ENCODE assay signal across 17 cellular contexts in the genomic region with DNA sequence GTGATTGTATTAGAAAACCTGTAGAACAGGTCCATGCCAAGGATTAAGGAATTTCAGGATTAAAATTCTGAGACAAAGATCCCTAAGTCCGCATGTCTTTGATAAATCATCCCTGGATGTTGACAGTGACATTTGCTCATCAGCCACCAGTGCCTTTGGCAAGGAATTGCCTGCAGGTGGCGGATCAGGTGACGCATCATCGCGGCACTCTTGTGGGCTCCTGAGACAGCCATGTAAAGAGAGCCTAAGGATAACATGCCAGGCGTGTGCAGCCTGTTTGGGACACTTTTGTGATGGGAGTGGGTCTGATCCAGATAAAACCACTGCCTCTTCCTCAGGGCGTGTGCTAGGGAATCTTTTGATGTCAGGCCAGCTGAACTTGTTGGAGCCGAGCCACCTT. TPM values are rescaled to one million over a fixed set of nuclear protein-coding genes. Genes with fewer than 3 reads are reported as not detected.
"Had no signal": no experiment of that assay in that cellular context is flagged by ENCODE, and none has a peak within 500 bp of the region (broad histone marks: within the 10 kb centered on the region; RNA-seq: fewer than 3 reads in every experiment).

No MANE protein-coding gene starts in this region.

- DNase-seq: activated CD4-positive, alpha-beta memory T cell treated with anti-CD3 and anti-CD28 coated beads for 36 hours; activated gamma-delta T cell; activated naive CD8-positive, alpha-beta T cell treated with anti-CD3 and anti-CD28 coated beads, Interleukin-2, amount 10 ng/mL, durations not matched to agents 7 days and 5 days; activated T-cell treated with anti-CD3 and anti-CD28 coated beads, Interleukin-2, amount 50 U/mL, for 4 hours; anterior cingulate cortex; cerebellar nuclear complex; erythroblast; hypothalamus; nephron progenitor cell; sigmoid colon; stimulated activated CD4-positive, alpha-beta T cell treated with anti-CD3 and anti-CD28 coated beads, Interleukin-2, amount 100 ng/mL, for 48 hours; stimulated activated CD8-positive, alpha-beta memory T cell treated with anti-CD3 and anti-CD28 coated beads, Interleukin-4, amount 100 ng/mL, for 48 hours; stimulated activated naive CD8-positive, alpha-beta T cell treated with anti-CD3 and anti-CD28 coated beads, Interleukin-15, Interleukin-2, amounts not matched to agents 100 U/mL and 50 U/mL, for 24 hours; upper lobe of right lung had no signal

- H3K27ac ChIP-seq: sigmoid colon, suprapubic skin, upper lobe of right lung had no signal

- H3K36me3 Mint-ChIP-seq: activated CD4-positive, alpha-beta memory T cell treated with anti-CD3 and anti-CD28 coated beads for 36 hours; activated naive CD8-positive, alpha-beta T cell treated with anti-CD3 and anti-CD28 coated beads, Interleukin-2, amount 10 ng/mL, durations not matched to agents 7 days and 5 days had no signal

- H3K4me1 Mint-ChIP-seq: activated naive CD8-positive, alpha-beta T cell treated with anti-CD3 and anti-CD28 coated beads, Interleukin-2, amount 10 ng/mL, durations not matched to agents 7 days and 5 days; nephron progenitor cell had no signal

- ATAC-seq: activated T-cell treated with anti-CD3 and anti-CD28 coated beads, Interleukin-2, amount 50 U/mL, for 4 hours; stimulated activated naive CD8-positive, alpha-beta T cell treated with anti-CD3 and anti-CD28 coated beads, Interleukin-15, Interleukin-2, amounts not matched to agents 100 U/mL and 50 U/mL, for 24 hours; upper lobe of right lung had no signal

- H3K4me3 Mint-ChIP-seq: activated CD4-positive, alpha-beta memory T cell treated with anti-CD3 and anti-CD28 coated beads for 36 hours; activated naive CD8-positive, alpha-beta T cell treated with anti-CD3 and anti-CD28 coated beads, Interleukin-2, amount 10 ng/mL, durations not matched to agents 7 days and 5 days; activated T-cell treated with anti-CD3 and anti-CD28 coated beads, Interleukin-2, amount 50 U/mL, for 4 hours; dendritic cell treated with granulocyte-macrophage colony-stimulating factor and Interleukin-4, amounts not matched to agents 40 ng/mL and 50 ng/mL, for 4 days; nephron progenitor cell had no signal

- H3K27ac Mint-ChIP-seq: activated CD4-positive, alpha-beta memory T cell treated with anti-CD3 and anti-CD28 coated beads for 36 hours; activated naive CD8-positive, alpha-beta T cell treated with anti-CD3 and anti-CD28 coated beads, Interleukin-2, amount 10 ng/mL, durations not matched to agents 7 days and 5 days; dendritic cell treated with granulocyte-macrophage colony-stimulating factor and Interleukin-4, amounts not matched to agents 40 ng/mL and 50 ng/mL, for 4 days; nephron progenitor cell had no signal

- H3K27me3 Mint-ChIP-seq: activated CD4-positive, alpha-beta memory T cell treated with anti-CD3 and anti-CD28 coated beads for 36 hours; activated naive CD8-positive, alpha-beta T cell treated with anti-CD3 and anti-CD28 coated beads, Interleukin-2, amount 10 ng/mL, durations not matched to agents 7 days and 5 days; dendritic cell treated with granulocyte-macrophage colony-stimulating factor and Interleukin-4, amounts not matched to agents 40 ng/mL and 50 ng/mL, for 4 days had no signal

RNA-seq across cellular contexts. Expression of a gene that starts 40.6 kb away (rescaled TPM):
- total RNA-seq: activated CD4-positive, alpha-beta memory T cell treated with anti-CD3 and anti-CD28 coated beads for 36 hours; activated naive CD8-positive, alpha-beta T cell treated with anti-CD3 and anti-CD28 coated beads, Interleukin-2, amount 10 ng/mL, durations not matched to agents 7 days and 5 days; pulmonary artery endothelial cell had no signal
